12 cellular contexts compared by ENCODE assay signal in genomic region chr10:92760609-92761008, GRCh38.
DNase-seq lines count a peak whose midpoint lies in the region; ATAC-seq and TF ChIP-seq lines count a peak whose summit lies in the region.
"Had no signal": no experiment of that assay in that cellular context is flagged by ENCODE, and none has a peak within 500 bp of the region (broad histone marks: within the 10 kb centered on the region; RNA-seq: fewer than 3 reads in every experiment).

No MANE protein-coding gene starts in this region.

- H3K4me1 ChIP-seq in ascending aorta (peaks cover 8 to 13% of the 10 kb centered on the region in 2 donors), lower lobe of right lung (peaks cover 41% of the 10 kb centered on the region), vagina (no peaks in the 10 kb centered on the region)

- no peak for TF ChIP-seq POLR2A in vagina (IDR thresholded peaks at IDR 0.05)

- H3K36me3 ChIP-seq in ascending aorta: no peaks in the 10 kb centered on the region
- no peaks in the 10 kb centered on the region for H3K36me3 ChIP-seq in lower lobe of right lung
- H3K36me3 ChIP-seq in vagina: no peaks in the 10 kb centered on the region

- intact Hi-C loops in ascending aorta (cut with DNase I): loop anchor here (2.0 kb wide), 1 partner anchor 62 kb away; no protein-coding TSS in a partner anchor
- intact Hi-C loops in lower lobe of right lung (cut with DNase I): no loop called here
- intact Hi-C loops in vagina (cut with DNase I): no loop called here

- TF ChIP-seq CTCF in AG09309 (IDR thresholded peaks at IDR 0.05; ENCODE audit: control insufficient read depth, insufficient read depth, low read depth, low read length, missing control alignments) (no peak), ascending aorta (IDR thresholded peaks at IDR 0.05) (no peak), lower lobe of right lung (IDR thresholded peaks at IDR 0.05) (no peak), vagina (IDR thresholded peaks at IDR 0.05) (no peak)

- H3K4me3 ChIP-seq in AG09309 (ENCODE audit: control insufficient read depth, low read depth, low read length) (no peak overlapping the region), ascending aorta (no peak overlapping the region), lower lobe of right lung (no peak overlapping the region), vagina (no peak overlapping the region)

- H3K27me3 ChIP-seq in ascending aorta (no peaks in the 10 kb centered on the region), lower lobe of right lung (ENCODE audit: low read depth) (no peaks in the 10 kb centered on the region), vagina (no peaks in the 10 kb centered on the region)

- in situ Hi-C loops in KBM-7 (cut with MboI; ENCODE audit: low pct_unique_long_range_greater_than_20kb, low sequenced_read_pairs): no loop called here

- no peak for ATAC-seq in lower lobe of right lung
- ATAC-seq: activated naive CD4-positive, alpha-beta T cell treated with anti-CD3 and anti-CD28 coated beads, Interleukin-2, amount 50 U/mL, for 72 hours; CD8-positive, alpha-beta T cell had no signal

- no peaks in the 10 kb centered on the region for H3K9me3 ChIP-seq in ascending aorta
- no peaks in the 10 kb centered on the region for H3K9me3 ChIP-seq in lower lobe of right lung
- no peaks in the 10 kb centered on the region for H3K9me3 ChIP-seq in vagina

- H3K27ac ChIP-seq in ascending aorta: peak overlapping the region; percentile 10 to 55
- peak overlapping the region; percentile 66 for H3K27ac ChIP-seq in lower lobe of right lung
- no peak overlapping the region for H3K27ac ChIP-seq in vagina

- DNase-seq in AG09309 (ENCODE audit: low read depth) (peak; percentile 20), KBM-7 (peak; percentile 38), ascending aorta (ENCODE audit: low spot score in 2 of 2) (no peak), lower lobe of right lung (no peak), NCI-H2029 (lab: John Stamatoyannopoulos, UW) (no peak), NK-92 (lab: John Stamatoyannopoulos, UW; ENCODE audit: unreplicated experiment) (no peak), amygdala (lab: John Stamatoyannopoulos, UW) (no peak), vagina (ENCODE audit: extremely low spot score in 2 of 2) (no peak)
- DNase-seq: activated CD4-positive, alpha-beta T cell treated with anti-CD3 and anti-CD28 coated beads, Interleukin-2, amount 10 ng/mL, durations not matched to agents 7 days and 5 days; CD8-positive, alpha-beta T cell; NCI-H1694 had no signal

Comparison
In these comparisons a context has a peak if more than half of its experiments do, and no peak if none do; other contexts are left out.
1. DNase-seq: peak in AG09309 (single experiment) and KBM-7 (single experiment); none in ascending aorta (0 of 2), lower lobe of right lung (single experiment), NCI-H2029 (single experiment), NK-92 (single experiment), amygdala (0 of 56) and vagina (0 of 2).